ENCODE assay signal across 8 cellular contexts in the genomic region with DNA sequence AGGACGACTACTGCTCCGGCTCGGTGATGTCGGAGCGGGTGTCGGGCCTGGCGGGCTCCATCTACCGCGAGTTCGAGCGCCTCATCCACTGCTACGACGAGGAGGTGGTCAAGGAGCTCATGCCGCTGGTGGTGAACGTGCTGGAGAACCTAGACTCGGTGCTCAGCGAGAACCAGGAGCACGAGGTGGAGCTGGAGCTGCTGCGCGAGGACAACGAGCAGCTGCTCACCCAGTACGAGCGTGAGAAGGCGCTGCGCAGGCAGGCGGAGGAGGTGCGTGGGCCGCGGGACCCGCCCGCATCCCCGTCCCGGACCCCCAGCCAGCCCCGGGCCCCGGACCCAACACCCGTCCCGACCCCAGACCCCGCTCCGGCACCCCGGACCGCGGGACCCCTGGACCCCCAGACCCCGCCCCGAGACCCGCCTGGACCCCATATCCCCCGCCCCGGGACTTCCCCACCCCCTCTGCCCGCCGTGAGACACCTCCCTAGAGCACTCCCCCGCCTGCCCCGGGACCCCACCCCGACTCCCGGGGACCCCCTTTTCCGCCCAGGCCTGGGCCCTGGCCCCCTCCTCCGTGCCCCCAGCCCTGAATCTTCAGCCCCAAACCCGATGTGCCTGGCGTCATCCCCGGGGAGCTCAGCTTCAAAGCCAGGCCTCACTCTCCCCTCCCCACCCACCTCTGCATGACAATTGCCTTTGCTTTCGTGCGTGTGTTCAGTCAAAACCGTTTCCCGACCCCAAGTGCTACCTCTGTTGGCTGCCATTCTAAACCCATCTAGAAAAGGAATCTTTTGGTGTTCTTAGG. TPM values are rescaled to one million over a fixed set of nuclear protein-coding genes. Genes with fewer than 3 reads are reported as not detected.
A peak's percentile ranks its signal among the peaks of the same experiment; 100 is the strongest.
DNase-seq lines count a peak whose midpoint lies in the region; ATAC-seq and FAIRE-seq lines count a peak whose summit lies in the region.

No MANE protein-coding gene starts in this region.

- no peaks in the 10 kb centered on the region for H3K9me3 ChIP-seq in right cardiac atrium (ENCODE audit: control insufficient read depth, low read length)

- H3K4me3 ChIP-seq in right cardiac atrium (ENCODE audit: low read length) (peak overlapping the region; percentile 57), skeletal muscle cell (ENCODE audit: low read depth, low read length) (peak overlapping the region; percentile 91)

- DNase-seq in RCC 7860 (ENCODE audit: low spot score) (peak; percentile 15), right cardiac atrium (peak in 2 of 3 donors; percentile 44 to 55), skeletal muscle cell (ENCODE audit: low read depth) (no peak), HK-2 (ENCODE audit: unreplicated experiment) (no peak), NCI-H774 (lab: John Stamatoyannopoulos, UW) (no peak)
- DNase-seq in activated naive CD8-positive, alpha-beta T cell treated with anti-CD3 and anti-CD28 coated beads, Interleukin-2, amount 50 U/mL, for 16 hours (ENCODE audit: low read depth, low spot score): peak; percentile 47

- peak overlapping the region; percentile 73 for H3K27ac ChIP-seq in right cardiac atrium (ENCODE audit: low read length)

- no peaks in the 10 kb centered on the region for H3K27me3 ChIP-seq in right cardiac atrium (ENCODE audit: control insufficient read depth, insufficient read depth)

- FAIRE-seq in RCC 7860 (lab: Jason Lieb, UNC): no peak

- WGBS in right cardiac atrium: under 1% methylated on average over 59 of the region's 62 CpGs

- intact Hi-C loops in right cardiac atrium (cut with DNase I): no loop called here

- peaks cover 3% of the 10 kb centered on the region for H3K4me1 ChIP-seq in right cardiac atrium (ENCODE audit: control insufficient read depth, insufficient read depth, low read length)

- ATAC-seq in GM18517 (IDR thresholded peaks at IDR 0.05; ENCODE audit: unreplicated experiment) (peak; percentile 38), HG02763 (IDR thresholded peaks at IDR 0.05; ENCODE audit: unreplicated experiment) (peak; percentile 1), right cardiac atrium (peak; percentile 18 to 22)

RNA-seq across cellular contexts. Expression of gene MAPK8IP3, which starts 0.6 kb away (rescaled TPM):
- total RNA-seq in right cardiac atrium: 10 to 100 TPM; 71.1 to 87.6 (median 79.8) TPM
- 69.3 TPM for polyA plus RNA-seq in right cardiac atrium

RNA-seq across cellular contexts. Expression of gene JPT2, which starts 28.5 kb away (rescaled TPM):
- 10 to 100 TPM; 18.5 to 38.3 (median 25.3) TPM for total RNA-seq in right cardiac atrium
- 11.9 TPM for polyA plus RNA-seq in right cardiac atrium

Comparison
In these comparisons a context has a peak if more than half of its experiments do, and no peak if none do; other contexts are left out.
1. DNase-seq: peak in RCC 7860 (single experiment), activated naive CD8-positive, alpha-beta T cell treated with anti-CD3 and anti-CD28 coated beads, Interleukin-2, amount 50 U/mL, for 16 hours (single experiment) and right cardiac atrium (2 of 3); none in skeletal muscle cell (single experiment), HK-2 (single experiment) and NCI-H774 (single experiment).
2. Peak in every context shown above with its lines, with median percentiles within 50 percentile points of each other: ATAC-seq.